16 cellular contexts compared by ENCODE assay signal in genomic region chr1:110601332-110601731, GRCh38. TPM values are rescaled to one million over a fixed set of nuclear protein-coding genes. Genes with fewer than 3 reads are reported as not detected.
A peak's percentile ranks its signal among the peaks of the same experiment; 100 is the strongest.
DNase-seq lines count a peak whose midpoint lies in the region; ATAC-seq and TF ChIP-seq lines count a peak whose summit lies in the region.
"Had no signal": no experiment of that assay in that cellular context is flagged by ENCODE, and none has a peak within 500 bp of the region (broad histone marks: within the 10 kb centered on the region; RNA-seq: fewer than 3 reads in every experiment).

No MANE protein-coding gene starts in this region.

- H3K27ac Mint-ChIP-seq in activated T-cell treated with anti-CD3 and anti-CD28 coated beads, Interleukin-2, amount 50 U/mL, for 24 hours, result no peak overlapping the region
- no peak overlapping the region for H3K27ac Mint-ChIP-seq in activated T-cell treated with anti-CD3 and anti-CD28 coated beads, Interleukin-2, amount 50 U/mL, for 72 hours
- H3K27ac Mint-ChIP-seq in brain, result no peak overlapping the region
- H3K27ac Mint-ChIP-seq in type B pancreatic cell, result no peak overlapping the region
- H3K27ac Mint-ChIP-seq: CD8-positive, alpha-beta memory T cell had no signal

- peaks cover 3% of the 10 kb centered on the region for H3K4me1 Mint-ChIP-seq in activated T-cell treated with anti-CD3 and anti-CD28 coated beads, Interleukin-2, amount 50 U/mL, for 24 hours (ENCODE audit: low read depth)
- no peaks in the 10 kb centered on the region for H3K4me1 Mint-ChIP-seq in activated T-cell treated with anti-CD3 and anti-CD28 coated beads, Interleukin-2, amount 50 U/mL, for 72 hours (ENCODE audit: low read depth)
- H3K4me1 Mint-ChIP-seq in brain (peaks cover 77% of the 10 kb centered on the region), type B pancreatic cell (ENCODE audit: unreplicated experiment) (no peaks in the 10 kb centered on the region)

- TF ChIP-seq CTCF in brain (conservative IDR thresholded peaks at IDR 0.05) (no peak), type B pancreatic cell (conservative IDR thresholded peaks at IDR 0.05) (no peak)

- peaks cover 39% of the 10 kb centered on the region for H3K27me3 Mint-ChIP-seq in activated T-cell treated with anti-CD3 and anti-CD28 coated beads, Interleukin-2, amount 50 U/mL, for 24 hours
- H3K27me3 Mint-ChIP-seq in activated T-cell treated with anti-CD3 and anti-CD28 coated beads, Interleukin-2, amount 50 U/mL, for 72 hours (ENCODE audit: low read depth), result peaks cover 24% of the 10 kb centered on the region
- H3K27me3 Mint-ChIP-seq in brain (peaks cover 8% of the 10 kb centered on the region), type B pancreatic cell (peaks cover 80% of the 10 kb centered on the region)

- no peak for ATAC-seq in activated T-cell treated with anti-CD3 and anti-CD28 coated beads, Interleukin-2, amount 50 U/mL, for 72 hours (replicated peaks in 1 of 2)
- ATAC-seq in HG02678 (IDR thresholded peaks at IDR 0.05; ENCODE audit: unreplicated experiment), result no peak
- ATAC-seq in HG03439 (IDR thresholded peaks at IDR 0.05; ENCODE audit: unreplicated experiment), result no peak

- H3K9me3 Mint-ChIP-seq in activated T-cell treated with anti-CD3 and anti-CD28 coated beads, Interleukin-2, amount 50 U/mL, for 24 hours, result no peaks in the 10 kb centered on the region
- H3K9me3 Mint-ChIP-seq in activated T-cell treated with anti-CD3 and anti-CD28 coated beads, Interleukin-2, amount 50 U/mL, for 72 hours, result no peaks in the 10 kb centered on the region
- H3K9me3 Mint-ChIP-seq in brain (no peaks in the 10 kb centered on the region), type B pancreatic cell (no peaks in the 10 kb centered on the region)
- H3K9me3 Mint-ChIP-seq: CD8-positive, alpha-beta memory T cell had no signal

- no peaks in the 10 kb centered on the region for H3K36me3 Mint-ChIP-seq in activated T-cell treated with anti-CD3 and anti-CD28 coated beads, Interleukin-2, amount 50 U/mL, for 24 hours (ENCODE audit: low read depth)
- no peaks in the 10 kb centered on the region for H3K36me3 Mint-ChIP-seq in activated T-cell treated with anti-CD3 and anti-CD28 coated beads, Interleukin-2, amount 50 U/mL, for 72 hours (ENCODE audit: insufficient read depth in 2 of 2)
- H3K36me3 Mint-ChIP-seq in brain (peaks cover 29% of the 10 kb centered on the region), type B pancreatic cell (no peaks in the 10 kb centered on the region)

- no peak overlapping the region for H3K4me3 Mint-ChIP-seq in activated T-cell treated with anti-CD3 and anti-CD28 coated beads, Interleukin-2, amount 50 U/mL, for 24 hours
- H3K4me3 Mint-ChIP-seq in activated T-cell treated with anti-CD3 and anti-CD28 coated beads, Interleukin-2, amount 50 U/mL, for 72 hours, result no peak overlapping the region
- H3K4me3 Mint-ChIP-seq in brain, result peak overlapping the region in 4 of 5 experiments; percentile 9 to 66 (median 23)
- no peak overlapping the region for H3K4me3 Mint-ChIP-seq in type B pancreatic cell
- H3K4me3 Mint-ChIP-seq: CD8-positive, alpha-beta memory T cell had no signal

- DNase-seq in activated T-cell treated with anti-CD3 and anti-CD28 coated beads, Interleukin-2, amount 50 U/mL, for 24 hours, result peak; percentile 2
- no peak for DNase-seq in activated T-cell treated with anti-CD3 and anti-CD28 coated beads, Interleukin-2, amount 50 U/mL, for 72 hours
- peak; percentile 22 for DNase-seq in islet precursor cell
- peak; percentile 36 for DNase-seq in type B pancreatic cell (ENCODE audit: extremely low spot score, unreplicated experiment)
- no peak for DNase-seq in SIG-M5 treated with dmso at 0.1 percent for 504 hours (lab: John Stamatoyannopoulos, UW; ENCODE audit: unreplicated experiment)
- DNase-seq: 8988T; AML-193; Caco-2; CD8-positive, alpha-beta memory T cell; DND-41; GDM1; HCEC 1CT had no signal

RNA-seq across cellular contexts. Expression of gene KCNA2, which starts 4.8 kb away (rescaled TPM):
- total RNA-seq in activated T-cell treated with anti-CD3 and anti-CD28 coated beads, Interleukin-2, amount 50 U/mL, for 72 hours, result 1 to 10 TPM in 1 of 2 donors, under 1 TPM in 1; 0.46 to 2.4 TPM
- polyA plus RNA-seq in brain (ENCODE audit: insufficient read depth, low read depth, low replicate concordance), result 4.9 TPM
- 0.40 and 1.1 TPM in 2 replicates for total RNA-seq in type B pancreatic cell (ENCODE audit: low replicate concordance)
- total RNA-seq: HT1080 had no signal

Comparison
In these comparisons a context has a peak if more than half of its experiments do, and no peak if none do; other contexts are left out.
1. DNase-seq: peak in activated T-cell treated with anti-CD3 and anti-CD28 coated beads, Interleukin-2, amount 50 U/mL, for 24 hours (single experiment), islet precursor cell (single experiment) and type B pancreatic cell (single experiment); none in activated T-cell treated with anti-CD3 and anti-CD28 coated beads, Interleukin-2, amount 50 U/mL, for 72 hours (0 of 2) and SIG-M5 treated with dmso at 0.1 percent for 504 hours (single experiment).
2. H3K4me3 Mint-ChIP-seq: peak in brain (4 of 5); none in activated T-cell treated with anti-CD3 and anti-CD28 coated beads, Interleukin-2, amount 50 U/mL, for 24 hours (single experiment), activated T-cell treated with anti-CD3 and anti-CD28 coated beads, Interleukin-2, amount 50 U/mL, for 72 hours (0 of 2) and type B pancreatic cell (single experiment).